1 cellular context compared by ENCODE assay signal in genomic region chr3:50321844-50322385, GRCh38.
A peak's percentile ranks its signal among the peaks of the same experiment; 100 is the strongest.
TF ChIP-seq lines count a peak whose summit lies in the region.

No MANE protein-coding gene starts in this region.

TF ChIP-seq in WTC11, 78 proteins besides CTCF, POLR2A, EP300 and RAD21 (continued from another document):
- TF ChIP-seq ZNF281 (CRISPR knock-in tag; IDR thresholded peaks at IDR 0.05) (0 out of 2 replicates have a peak, but pooled peaks have one; percentile 56), ZBTB43 (CRISPR knock-in tag; IDR thresholded peaks at IDR 0.05) (no peak), JUN (CRISPR knock-in tag; IDR thresholded peaks at IDR 0.05) (no peak), EMX1 (CRISPR knock-in tag; IDR thresholded peaks at IDR 0.05) (no peak), ATF2 (CRISPR knock-in tag; IDR thresholded peaks at IDR 0.05; ENCODE audit: borderline replicate concordance, low read depth) (no peak), ZNF121 (CRISPR knock-in tag; IDR thresholded peaks at IDR 0.05) (0 out of 2 replicates have a peak, but pooled peaks have one; percentile 2), E2F1 (CRISPR knock-in tag; IDR thresholded peaks at IDR 0.05) (no peak)
